ENCODE assay signal across 38 cellular contexts in the genomic region with DNA sequence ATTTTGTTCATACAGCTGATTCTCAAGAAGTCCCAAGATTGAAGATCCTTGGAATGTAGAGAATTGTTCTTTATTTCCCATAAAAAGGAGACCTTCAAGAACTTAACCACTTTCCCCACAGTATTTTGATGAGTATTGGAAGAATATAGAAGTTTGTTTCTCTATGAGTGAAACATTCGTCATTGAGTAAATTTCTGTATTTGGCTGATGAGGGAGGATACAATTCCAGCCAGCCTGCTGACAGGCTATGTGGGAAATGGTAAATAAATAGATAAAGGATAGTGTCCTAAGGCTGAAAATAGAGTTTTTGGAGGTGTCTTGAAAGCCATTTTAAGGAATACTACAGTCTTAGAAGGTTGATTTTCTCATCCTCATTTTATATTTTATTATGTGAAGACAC.
"Had no signal": no experiment of that assay in that cellular context is flagged by ENCODE, and none has a peak within 500 bp of the region (broad histone marks: within the 10 kb centered on the region; RNA-seq: fewer than 3 reads in every experiment).

No MANE protein-coding gene starts in this region.

- ATAC-seq: activated naive CD4-positive, alpha-beta T cell treated with anti-CD3 and anti-CD28 coated beads, Interleukin-2, amount 50 U/mL, for 72 hours; activated naive CD8-positive, alpha-beta T cell treated with anti-CD3 and anti-CD28 coated beads, Interleukin-2, amount 50 U/mL, for 24 hours; activated T-cell treated with anti-CD3 and anti-CD28 coated beads, Interleukin-2, amount 50 U/mL, for 4 hours; activated T-cell treated with anti-CD3 and anti-CD28 coated beads, Interleukin-2, amount 50 U/mL, for 72 hours; activated T-helper 17 cell treated with anti-CD3 and anti-CD28 coated beads, Interleukin-2, amount 50 U/mL, for 72 hours; body of pancreas had no signal

- H3K4me1 ChIP-seq: ascending aorta, body of pancreas, breast epithelium had no signal

- H3K4me3 ChIP-seq: adrenal gland, ascending aorta, body of pancreas, breast epithelium, cardiac muscle cell had no signal

- H3K4me1 Mint-ChIP-seq: activated naive CD4-positive, alpha-beta T cell treated with anti-CD3 and anti-CD28 coated beads, Interleukin-2, amount 10 ng/mL, durations not matched to agents 7 days and 5 days; activated naive CD4-positive, alpha-beta T cell treated with anti-CD3 and anti-CD28 coated beads, Interleukin-2, amount 50 U/mL, for 24 hours; activated naive CD8-positive, alpha-beta T cell treated with anti-CD3 and anti-CD28 coated beads for 36 hours; activated naive CD8-positive, alpha-beta T cell treated with anti-CD3 and anti-CD28 coated beads, Interleukin-2, amount 10 ng/mL, durations not matched to agents 7 days and 5 days; activated naive CD8-positive, alpha-beta T cell treated with anti-CD3 and anti-CD28 coated beads, Interleukin-2, amount 50 U/mL, for 24 hours; activated T-helper 17 cell treated with anti-CD3 and anti-CD28 coated beads, Interleukin-2, amount 50 U/mL, for 72 hours; central memory CD8-positive, alpha-beta T cell had no signal

- H3K27me3 ChIP-seq: adrenal gland, ascending aorta, body of pancreas, brain microvascular endothelial cell, breast epithelium, cardiac muscle cell had no signal

- H3K9me3 ChIP-seq: adrenal gland, ascending aorta, body of pancreas, breast epithelium had no signal

- H3K36me3 ChIP-seq: adrenal gland, ascending aorta, brain microvascular endothelial cell, breast epithelium, cardiac muscle cell had no signal

- DNase-seq: activated effector memory CD4-positive, alpha-beta T cell treated with anti-CD3 and anti-CD28 coated beads, Interleukin-2, amount 50 U/mL, for 16 hours; activated effector memory CD4-positive, alpha-beta T cell treated with Interleukin-2 at 50 U/mL for 16 hours; activated gamma-delta T cell; activated gamma-delta T cell treated with Interleukin-2 at 50 U/mL for 16 hours; activated naive CD4-positive, alpha-beta T cell; activated naive CD4-positive, alpha-beta T cell treated with anti-CD3 and anti-CD28 coated beads for 36 hours; activated naive CD4-positive, alpha-beta T cell treated with anti-CD3 and anti-CD28 coated beads, Interleukin-2, amount 10 ng/mL, durations not matched to agents 7 days and 5 days; activated naive CD4-positive, alpha-beta T cell treated with anti-CD3 and anti-CD28 coated beads, Interleukin-2, amount 50 U/mL, for 16 hours; activated naive CD4-positive, alpha-beta T cell treated with Interleukin-2 at 50 U/mL for 16 hours; activated naive CD8-positive, alpha-beta T cell treated with anti-CD3 and anti-CD28 coated beads for 36 hours; activated naive CD8-positive, alpha-beta T cell treated with anti-CD3 and anti-CD28 coated beads, Interleukin-2, amount 10 ng/mL, durations not matched to agents 7 days and 5 days; activated naive CD8-positive, alpha-beta T cell treated with anti-CD3 and anti-CD28 coated beads, Interleukin-2, amount 50 U/mL, for 24 hours; activated T-cell treated with anti-CD3 and anti-CD28 coated beads, Interleukin-2, amount 50 U/mL, for 1 hour; activated T-cell treated with anti-CD3 and anti-CD28 coated beads, Interleukin-2, amount 50 U/mL, for 24 hours; activated T-cell treated with anti-CD3 and anti-CD28 coated beads, Interleukin-2, amount 50 U/mL, for 4 hours; activated T-cell treated with anti-CD3 and anti-CD28 coated beads, Interleukin-2, amount 50 U/mL, for 48 hours; activated T-cell treated with anti-CD3 and anti-CD28 coated beads, Interleukin-2, amount 50 U/mL, for 72 hours; adrenal gland; amniotic stem cell; amygdala; anterior cingulate cortex; aorta; body of pancreas; brain microvascular endothelial cell; caudate nucleus; central memory CD4-positive, alpha-beta T cell; cerebellar nuclear complex had no signal

- H3K27ac ChIP-seq: adrenal gland, ascending aorta, body of pancreas, brain microvascular endothelial cell, breast epithelium, cardiac muscle cell had no signal

- H3K9me3 Mint-ChIP-seq: activated naive CD4-positive, alpha-beta T cell treated with anti-CD3 and anti-CD28 coated beads, Interleukin-2, amount 50 U/mL, for 24 hours; activated naive CD8-positive, alpha-beta T cell treated with anti-CD3 and anti-CD28 coated beads for 36 hours; activated naive CD8-positive, alpha-beta T cell treated with anti-CD3 and anti-CD28 coated beads, Interleukin-2, amount 10 ng/mL, durations not matched to agents 7 days and 5 days; brain had no signal

- H3K27ac Mint-ChIP-seq: activated naive CD4-positive, alpha-beta T cell treated with anti-CD3 and anti-CD28 coated beads for 36 hours; activated naive CD4-positive, alpha-beta T cell treated with anti-CD3 and anti-CD28 coated beads, Interleukin-2, amount 10 ng/mL, durations not matched to agents 7 days and 5 days; activated naive CD4-positive, alpha-beta T cell treated with anti-CD3 and anti-CD28 coated beads, Interleukin-2, amount 50 U/mL, for 24 hours; activated naive CD4-positive, alpha-beta T cell treated with anti-CD3 and anti-CD28 coated beads, Interleukin-2, amount 50 U/mL, for 72 hours; activated naive CD8-positive, alpha-beta T cell; activated naive CD8-positive, alpha-beta T cell treated with anti-CD3 and anti-CD28 coated beads for 36 hours; activated naive CD8-positive, alpha-beta T cell treated with anti-CD3 and anti-CD28 coated beads, Interleukin-2, amount 10 ng/mL, durations not matched to agents 7 days and 5 days; activated naive CD8-positive, alpha-beta T cell treated with anti-CD3 and anti-CD28 coated beads, Interleukin-2, amount 50 U/mL, for 24 hours; activated T-cell treated with anti-CD3 and anti-CD28 coated beads, Interleukin-2, amount 50 U/mL, for 24 hours; activated T-cell treated with anti-CD3 and anti-CD28 coated beads, Interleukin-2, amount 50 U/mL, for 72 hours; activated T-helper 1 cell treated with anti-CD3 and anti-CD28 coated beads, Interleukin-12 subunit alpha, Interleukin-12 subunit beta, Interleukin-2, Interleukin-4 antibody, amounts not matched to agents 30 ng/mL and 10 ng/mL and 1 ng/mL, durations not matched to agents 14 hours and 24 hours and 36 hours; activated T-helper 17 cell treated with anti-CD3 and anti-CD28 coated beads, Interleukin-2, amount 50 U/mL, for 72 hours; activated T-helper 2 cell treated with anti-CD3 and anti-CD28 coated beads, Interferon-gamma antibody, Interleukin-2, Interleukin-4, amounts not matched to agents 10 μg/mL and 5 μg/mL and 100 μg/mL, durations not matched to agents 14 hours and 24 hours and 36 hours; brain had no signal

- H3K4me3 Mint-ChIP-seq: activated naive CD4-positive, alpha-beta T cell treated with anti-CD3 and anti-CD28 coated beads for 36 hours; activated naive CD4-positive, alpha-beta T cell treated with anti-CD3 and anti-CD28 coated beads, Interleukin-2, amount 10 ng/mL, durations not matched to agents 7 days and 5 days; activated naive CD4-positive, alpha-beta T cell treated with anti-CD3 and anti-CD28 coated beads, Interleukin-2, amount 50 U/mL, for 24 hours; activated naive CD8-positive, alpha-beta T cell; activated naive CD8-positive, alpha-beta T cell treated with anti-CD3 and anti-CD28 coated beads for 36 hours; activated naive CD8-positive, alpha-beta T cell treated with anti-CD3 and anti-CD28 coated beads, Interleukin-2, amount 10 ng/mL, durations not matched to agents 7 days and 5 days; activated naive CD8-positive, alpha-beta T cell treated with anti-CD3 and anti-CD28 coated beads, Interleukin-2, amount 50 U/mL, for 24 hours; activated T-cell treated with anti-CD3 and anti-CD28 coated beads, Interleukin-2, amount 50 U/mL, for 24 hours; activated T-cell treated with anti-CD3 and anti-CD28 coated beads, Interleukin-2, amount 50 U/mL, for 4 hours; activated T-cell treated with anti-CD3 and anti-CD28 coated beads, Interleukin-2, amount 50 U/mL, for 72 hours; activated T-helper 1 cell treated with anti-CD3 and anti-CD28 coated beads, Interleukin-12 subunit alpha, Interleukin-12 subunit beta, Interleukin-2, Interleukin-4 antibody, amounts not matched to agents 30 ng/mL and 10 ng/mL and 1 ng/mL, durations not matched to agents 14 hours and 24 hours and 36 hours; activated T-helper 17 cell treated with anti-CD3 and anti-CD28 coated beads, Interleukin-2, amount 50 U/mL, for 72 hours; brain; central memory CD8-positive, alpha-beta T cell had no signal

- H3K27me3 Mint-ChIP-seq: activated naive CD4-positive, alpha-beta T cell treated with anti-CD3 and anti-CD28 coated beads, Interleukin-2, amount 10 ng/mL, durations not matched to agents 7 days and 5 days; activated naive CD4-positive, alpha-beta T cell treated with anti-CD3 and anti-CD28 coated beads, Interleukin-2, amount 50 U/mL, for 24 hours; activated naive CD8-positive, alpha-beta T cell; activated naive CD8-positive, alpha-beta T cell treated with anti-CD3 and anti-CD28 coated beads for 36 hours; activated naive CD8-positive, alpha-beta T cell treated with anti-CD3 and anti-CD28 coated beads, Interleukin-2, amount 10 ng/mL, durations not matched to agents 7 days and 5 days; activated naive CD8-positive, alpha-beta T cell treated with anti-CD3 and anti-CD28 coated beads, Interleukin-2, amount 50 U/mL, for 24 hours; activated T-cell treated with anti-CD3 and anti-CD28 coated beads, Interleukin-2, amount 50 U/mL, for 24 hours; activated T-helper 17 cell treated with anti-CD3 and anti-CD28 coated beads, Interleukin-2, amount 50 U/mL, for 72 hours; brain; central memory CD8-positive, alpha-beta T cell had no signal

- H3K36me3 Mint-ChIP-seq: activated naive CD4-positive, alpha-beta T cell treated with anti-CD3 and anti-CD28 coated beads, Interleukin-2, amount 10 ng/mL, durations not matched to agents 7 days and 5 days; activated naive CD4-positive, alpha-beta T cell treated with anti-CD3 and anti-CD28 coated beads, Interleukin-2, amount 50 U/mL, for 24 hours; activated naive CD4-positive, alpha-beta T cell treated with anti-CD3 and anti-CD28 coated beads, Interleukin-2, amount 50 U/mL, for 72 hours; activated naive CD8-positive, alpha-beta T cell; activated naive CD8-positive, alpha-beta T cell treated with anti-CD3 and anti-CD28 coated beads for 36 hours; activated naive CD8-positive, alpha-beta T cell treated with anti-CD3 and anti-CD28 coated beads, Interleukin-2, amount 10 ng/mL, durations not matched to agents 7 days and 5 days; brain had no signal
